23 cellular contexts compared by ENCODE assay signal in the genomic region with DNA sequence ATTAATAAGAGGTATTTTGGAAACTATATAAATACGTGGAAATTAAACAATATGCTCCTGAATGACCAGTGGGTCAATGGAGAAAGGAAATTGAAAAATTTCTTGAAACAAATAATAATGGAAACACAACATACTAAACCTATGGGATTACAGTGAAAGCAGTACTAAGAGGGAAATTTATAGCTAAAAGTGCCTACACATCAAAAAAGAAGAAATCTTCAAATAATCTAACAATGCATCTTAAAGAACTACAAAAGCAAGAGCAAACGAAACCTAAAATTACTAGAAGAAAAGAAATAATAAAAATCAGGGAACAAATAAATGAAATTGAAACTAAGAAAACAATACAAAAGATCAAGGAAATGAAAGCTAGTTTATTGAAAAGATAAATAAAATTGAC. TPM values are rescaled to one million over a fixed set of nuclear protein-coding genes. Genes with fewer than 3 reads are reported as not detected.
DNase-seq lines count a peak whose midpoint lies in the region; ATAC-seq, FAIRE-seq and TF ChIP-seq lines count a peak whose summit lies in the region.
"Had no signal": no experiment of that assay in that cellular context is flagged by ENCODE, and none has a peak within 500 bp of the region (broad histone marks: within the 10 kb centered on the region; RNA-seq: fewer than 3 reads in every experiment).

No MANE protein-coding gene starts in this region.

- H4K20me1 ChIP-seq in HepG2 (ENCODE audit: insufficient read depth, low read length), result no peaks in the 10 kb centered on the region
- H4K20me1 ChIP-seq in IMR-90 (ENCODE audit: insufficient read depth, low read length), result no peaks in the 10 kb centered on the region

- no peak overlapping the region for H3K4me2 ChIP-seq in HepG2 (ENCODE audit: low read depth, low read length)
- no peak overlapping the region for H3K4me2 ChIP-seq in IMR-90 (ENCODE audit: low read depth, low read length)

- H3K27me3 ChIP-seq in HepG2 (ENCODE audit: control insufficient read depth in 1 of 2, insufficient read depth in 2 of 2, low read length in 2 of 2) (no peaks in the 10 kb centered on the region), right lobe of liver (no peaks in the 10 kb centered on the region), IMR-90 (ENCODE audit: control insufficient read depth, insufficient read depth, low read length) (no peaks in the 10 kb centered on the region), heart right ventricle (no peaks in the 10 kb centered on the region), vagina (no peaks in the 10 kb centered on the region)

- H3K4ac ChIP-seq in IMR-90 (ENCODE audit: low read depth, low read length), result no peak overlapping the region

- POLR2A ChIA-PET in HepG2 (lab: Yijun Ruan, JAX) (no interaction called here), IMR-90 (lab: Charles Lee; ENCODE audit: unreplicated experiment) (no interaction called here)

- no peak overlapping the region for H3K14ac ChIP-seq in IMR-90 (replicated peaks; ENCODE audit: low read depth, low read length)

- H4K5ac ChIP-seq in IMR-90 (ENCODE audit: low read depth, low read length), result no peak overlapping the region

- FAIRE-seq in HepG2 (lab: Jason Lieb, UNC) (no peak), frontal cortex (lab: Jason Lieb, UNC) (peak; percentile 37)
- FAIRE-seq: GM12892, GM19239, H1 had no signal

- H3K9me3 ChIP-seq in HepG2 (ENCODE audit: low read length) (peaks cover 12% of the 10 kb centered on the region), right lobe of liver (peaks cover 0 to 13% (median 0%) of the 10 kb centered on the region in 4 donors), IMR-90 (ENCODE audit: control insufficient read depth, insufficient read depth, low read length) (peaks cover 3% of the 10 kb centered on the region; the same call in 1 of the 2 replicates), heart right ventricle (peaks cover 0 to 28% (median 3%) of the 10 kb centered on the region in 11 donors), vagina (no peaks in the 10 kb centered on the region)

- no peak overlapping the region for H3K18ac ChIP-seq in IMR-90 (ENCODE audit: low read depth, low read length)

- dilution Hi-C loops in IMR-90 (cut with HindIII; ENCODE audit: low sequenced_read_pairs, unreplicated experiment), result no loop called here

- no peak overlapping the region for H4K8ac ChIP-seq in IMR-90 (ENCODE audit: low read depth in 2 of 2, low read length in 2 of 2)

- no peak for TF ChIP-seq POLR2A in HepG2 (IDR thresholded peaks at IDR 0.05; ENCODE audit: insufficient read depth in 1 of 2, low read depth in 2 of 2, low read length in 2 of 2)
- no peak for TF ChIP-seq POLR2A in right lobe of liver (IDR thresholded peaks at IDR 0.05)
- TF ChIP-seq POLR2A in IMR-90 (IDR thresholded peaks at IDR 0.05; ENCODE audit: low read depth, low read length), result no peak
- no peak for TF ChIP-seq POLR2A in vagina (IDR thresholded peaks at IDR 0.05)

- TF ChIP-seq CTCF in HepG2 (CRISPR knock-in tag; IDR thresholded peaks at IDR 0.05) (no peak), right lobe of liver (IDR thresholded peaks at IDR 0.05) (no peak), IMR-90 (conservative IDR thresholded peaks at IDR 0.05; ENCODE audit: low read depth, low read length) (no peak), heart right ventricle (IDR thresholded peaks at IDR 0.05) (no peak), GM13976 (IDR thresholded peaks at IDR 0.05; ENCODE audit: borderline replicate concordance, control extremely low read depth, extremely low read depth, insufficient read depth, missing control alignments) (no peak), vagina (IDR thresholded peaks at IDR 0.05) (no peak)

- H3K9ac ChIP-seq in HepG2 (ENCODE audit: insufficient read depth, low read depth, low read length), result no peak overlapping the region
- H3K9ac ChIP-seq in IMR-90 (ENCODE audit: low read depth, low read length), result no peak overlapping the region
- H3K9ac ChIP-seq: GM23248 had no signal

- H3K27ac ChIP-seq in HepG2 (ENCODE audit: extremely low read length, insufficient read depth, low read length), result no peak overlapping the region
- H3K27ac ChIP-seq in right lobe of liver, result no peak overlapping the region
- no peak overlapping the region for H3K27ac ChIP-seq in IMR-90 (ENCODE audit: insufficient read depth, low read length)
- H3K27ac ChIP-seq in heart right ventricle, result no peak overlapping the region
- H3K27ac ChIP-seq in vagina, result no peak overlapping the region
- H3K27ac ChIP-seq: GM23248 had no signal

- CTCF ChIA-PET in HepG2 (lab: Yijun Ruan, JAX; ENCODE audit: low intra/inter-chr PET ratio, low total read pairs) (no interaction called here), IMR-90 (lab: Yijun Ruan, JAX) (interaction anchor here (0.7 kb wide), 1 partner anchor 27 kb away, joined by 3 read pairs; no protein-coding TSS in a partner anchor)

- H2BK120ac ChIP-seq in IMR-90 (ENCODE audit: low read depth, low read length), result no peak overlapping the region

- in situ Hi-C loops in HepG2 (cut with HindIII; ENCODE audit: extremely low pct_ligation_motif_present, low pct_unique_long_range_greater_than_20kb) (no loop called here), IMR-90 (cut with MboI; ENCODE audit: low sequenced_read_pairs) (no loop called here), GM13976 (cut with MboI; ENCODE audit: low sequenced_read_pairs, unreplicated experiment) (no loop called here)

- ATAC-seq in HepG2 (no peak), right lobe of liver (no peak), IMR-90 (ENCODE audit: low read depth) (no peak), heart right ventricle (no peak)

- H3K23ac ChIP-seq in IMR-90 (ENCODE audit: low read depth, low read length), result no peak overlapping the region

- no peaks in the 10 kb centered on the region for H3K9me1 ChIP-seq in IMR-90 (ENCODE audit: insufficient read depth, low read length)

- H3K36me3 ChIP-seq in HepG2 (replicated peaks in 1 of 2; ENCODE audit: control insufficient read depth in 1 of 2, insufficient read depth in 2 of 2, low read length in 2 of 2), result no peaks in the 10 kb centered on the region
- H3K36me3 ChIP-seq in right lobe of liver, result peaks cover 0 to 16% (median 6%) of the 10 kb centered on the region in 4 donors
- H3K36me3 ChIP-seq in IMR-90 (ENCODE audit: control insufficient read depth, insufficient read depth, low read length), result peaks cover 25% of the 10 kb centered on the region
- peaks cover 0 to 100% (median 54%) of the 10 kb centered on the region in 9 donors for H3K36me3 ChIP-seq in heart right ventricle
- H3K36me3 ChIP-seq in vagina, result peaks cover 0 to 79% of the 10 kb centered on the region in 2 donors

- TF ChIP-seq RAD21 in HepG2 (CRISPR knock-in tag; IDR thresholded peaks at IDR 0.05) (no peak), IMR-90 (IDR thresholded peaks at IDR 0.05; ENCODE audit: low read length) (no peak)

- DNase-seq in HepG2 (ENCODE audit: low spot score) (no peak), right lobe of liver (no peak), IMR-90 (no peak), frontal cortex (ENCODE audit: low spot score in 2 of 2) (no peak), heart right ventricle (no peak), GM13976 (ENCODE audit: low spot score) (no peak), vagina (ENCODE audit: extremely low spot score in 2 of 2) (no peak)
- DNase-seq: 8988T; C1 segment of cervical spinal cord; Calu3; CD4-positive, alpha-beta memory T cell; COR-L47; DMS53; DMS79 treated with DMSO at 0.1 percent for 48 hours; GM23248; H7; HCEC 1CT had no signal

- H4K91ac ChIP-seq in IMR-90 (ENCODE audit: insufficient read depth, low read depth, low read length), result no peak overlapping the region

- H2AFZ ChIP-seq in HepG2 (ENCODE audit: low read length) (no peak overlapping the region), IMR-90 (replicated peaks; ENCODE audit: low read length, poor library complexity) (no peak overlapping the region)
- H2AFZ ChIP-seq: GM23248 had no signal

- no peaks in the 10 kb centered on the region for H3K79me2 ChIP-seq in HepG2 (ENCODE audit: insufficient read depth, low read length)

- no peak for TF ChIP-seq EP300 in HepG2 (IDR thresholded peaks at IDR 0.05; ENCODE audit: low read depth in 2 of 2, low read length in 2 of 2)
- no peak for TF ChIP-seq EP300 in HepG2 (CRISPR knock-in tag; IDR thresholded peaks at IDR 0.05; ENCODE audit: borderline replicate concordance)

- H2AK5ac ChIP-seq in IMR-90 (ENCODE audit: low read depth, low read length), result no peak overlapping the region

- no TSS peak for BruUV-seq in HepG2 (replicated peaks; lab: Mats Ljungman, UMichigan)
- no TSS peak for BruUV-seq in IMR-90 (replicated peaks; lab: Mats Ljungman, UMichigan)

- H3K4me1 ChIP-seq in HepG2 (ENCODE audit: insufficient read depth, low read length) (no peaks in the 10 kb centered on the region), right lobe of liver (no peaks in the 10 kb centered on the region), IMR-90 (ENCODE audit: control insufficient read depth, insufficient read depth, low read length) (no peaks in the 10 kb centered on the region), heart right ventricle (no peaks in the 10 kb centered on the region), vagina (no peaks in the 10 kb centered on the region)

- intact Hi-C loops in HepG2 (cut with micrococcal nuclease; ENCODE audit: unreplicated experiment) (no loop called here), right lobe of liver (cut with DNase I) (no loop called here), IMR-90 (cut with micrococcal nuclease) (no loop called here), heart right ventricle (cut with DNase I) (no loop called here), vagina (cut with DNase I) (no loop called here)

- H2BK20ac ChIP-seq in IMR-90 (ENCODE audit: low read depth, low read length), result no peak overlapping the region

- no peak overlapping the region for H3K4me3 ChIP-seq in HepG2 (replicated peaks in 1 of 3; ENCODE audit: insufficient read depth in 1 of 3, low read depth in 2 of 3, low read length in 3 of 3)
- no peak overlapping the region for H3K4me3 ChIP-seq in right lobe of liver
- H3K4me3 ChIP-seq in IMR-90 (ENCODE audit: insufficient read depth, low read depth, low read length), result no peak overlapping the region
- H3K4me3 ChIP-seq in heart right ventricle, result no peak overlapping the region
- no peak overlapping the region for H3K4me3 ChIP-seq in vagina
- H3K4me3 ChIP-seq: GM23248 had no signal

- no peak overlapping the region for H3K56ac ChIP-seq in IMR-90 (ENCODE audit: extremely low read depth, insufficient read depth, low read length)

- no peak overlapping the region for H2AK9ac ChIP-seq in IMR-90 (replicated peaks; ENCODE audit: low read depth, low read length, poor library complexity)

- no peaks in the 10 kb centered on the region for H3K79me1 ChIP-seq in IMR-90 (ENCODE audit: low read depth in 1 of 2, low read length in 2 of 2)

- H2BK5ac ChIP-seq in IMR-90 (ENCODE audit: low read depth, low read length, poor library complexity, severe bottlenecking), result no peak overlapping the region

- no peak overlapping the region for H2BK15ac ChIP-seq in IMR-90 (ENCODE audit: low read depth, low read length)

- 1% methylated on average over 2 of the region's 2 CpGs for WGBS in HepG2 (ENCODE audit: low lambda C conversion rate)
- 76% methylated on average over 2 of the region's 2 CpGs for WGBS in right lobe of liver (ENCODE audit: insufficient coverage, low coverage, low lambda C conversion rate, missing lambda C conversion rate)
- WGBS in IMR-90 (ENCODE audit: extremely low coverage in 2 of 2, insufficient read length in 1 of 2), 2 experiments, result no CpG with 5 or more reads among the region's 2 CpGs
- 94 to 98% methylated on average over 2 of the region's 2 CpGs for WGBS in heart right ventricle, 2 donors

RNA-seq across cellular contexts. Expression of a gene that starts 43.8 kb away (rescaled TPM):
- 0.45 and 0.62 TPM in 2 replicates for total RNA-seq in HepG2 (2016; rRNA removed; fragmentation: Illumina TruSeq; extraction: Trizol)
- total RNA-seq in HepG2 (2016; cell fraction: cytosol; rRNA removed; fragmentation: Illumina TruSeq; extraction: Trizol; ENCODE audit: low read depth), result 0.18 and 0.61 TPM in 2 replicates
- total RNA-seq in HepG2 (2016; cell fraction: insoluble cytoplasmic fraction; rRNA removed; fragmentation: Illumina TruSeq; extraction: Trizol), result 0.50 and 0.65 TPM in 2 replicates
- total RNA-seq in HepG2 (2016; cell fraction: membrane; rRNA removed; fragmentation: Illumina TruSeq; extraction: Trizol), result 0.38 and 0.49 TPM in 2 replicates
- 0.25 and 0.50 TPM in 2 replicates for total RNA-seq in HepG2 (2016; cell fraction: nucleus; rRNA removed; fragmentation: Illumina TruSeq; extraction: Trizol)
- polyA plus RNA-seq in HepG2 (2011; rRNA removed), result 0.07 and 0.29 TPM in 2 replicates
- polyA plus RNA-seq in HepG2 (2011; cell fraction: cytosol; rRNA removed), result 0.09 TPM in 1 of 2 replicates, not detected in the other
- polyA plus RNA-seq in HepG2 (2011; cell fraction: nucleus; rRNA removed), result 0.11 and 0.19 TPM in 2 replicates
- polyA plus RNA-seq in HepG2 (2012), result 0.08 and 0.13 TPM in 2 replicates
- 0.10 and 0.26 TPM in 2 replicates for polyA plus RNA-seq in HepG2 (2016; cell fraction: cytosol; fragmentation: Illumina TruSeq; extraction: Trizol; ENCODE audit: low read depth)
- polyA plus RNA-seq in HepG2 (2016; cell fraction: insoluble cytoplasmic fraction; fragmentation: Illumina TruSeq; extraction: Trizol; ENCODE audit: low read depth), result 0.56 and 0.68 TPM in 2 replicates
- polyA plus RNA-seq in HepG2 (2016; cell fraction: membrane; fragmentation: Illumina TruSeq; extraction: Trizol; ENCODE audit: low read depth), result 0.30 and 0.86 TPM in 2 replicates
- 0.92 and 2.1 TPM in 2 replicates for polyA plus RNA-seq in HepG2 (2016; cell fraction: nucleus; fragmentation: Illumina TruSeq; extraction: Trizol; ENCODE audit: insufficient read depth, low read depth)
- polyA minus RNA-seq in HepG2 (2011; rRNA and poly(A)+ RNA removed; ENCODE audit: low replicate concordance), result 10.9 TPM in 1 of 2 replicates, not detected in the other
- polyA minus RNA-seq in HepG2 (2011; cell fraction: cytosol; rRNA and poly(A)+ RNA removed), result not detected in 2 replicates
- polyA minus RNA-seq in HepG2 (2011; cell fraction: nucleus; rRNA and poly(A)+ RNA removed), result not detected in 2 replicates
- total RNA-seq in right lobe of liver, result 10 to 100 TPM in 2 of 6 experiments, 1 to 10 TPM in 2, under 1 TPM in 2; 0.26 to 13.8 (median 1.7) TPM
- not detected in 2 replicates for total RNA-seq in IMR-90 (2012; rRNA removed)
- not detected in 2 replicates for polyA plus RNA-seq in IMR-90 (2012; rRNA removed)
- not detected in 2 replicates for polyA plus RNA-seq in IMR-90 (2012; cell fraction: cytosol; rRNA removed)
- polyA plus RNA-seq in IMR-90 (2012; cell fraction: nucleus; rRNA removed; ENCODE audit: low replicate concordance), result not detected in 2 replicates
- total RNA-seq in frontal cortex, result 0.41 TPM
- total RNA-seq in heart right ventricle, result 1 to 10 TPM in 1 of 10 donors, under 1 TPM in 2, not detected in 7; 0.41 to 1.5 (median 0.48) TPM
- polyA plus RNA-seq in heart right ventricle, result under 1 TPM in 1 of 2 donors, not detected in 1; 0.12 TPM
- 14.2 TPM for total RNA-seq in vagina
- total RNA-seq: A673; CD4-positive, alpha-beta memory T cell; Daoy; G401 had no signal
- polyA plus RNA-seq: CD4-positive, alpha-beta memory T cell had no signal
